In genomic region chr7:130944997-130945396, GRCh38 we compare ENCODE assay signal across 16 cellular contexts.
DNase-seq lines count a peak whose midpoint lies in the region; ATAC-seq, FAIRE-seq and TF ChIP-seq lines count a peak whose summit lies in the region.
"Had no signal": no experiment of that assay in that cellular context is flagged by ENCODE, and none has a peak within 500 bp of the region (broad histone marks: within the 10 kb centered on the region; RNA-seq: fewer than 3 reads in every experiment).

No MANE protein-coding gene starts in this region.

- no peaks in the 10 kb centered on the region for H3K9me3 ChIP-seq in AG04450 (ENCODE audit: control insufficient read depth, insufficient read depth, low read length)
- no peaks in the 10 kb centered on the region for H3K9me3 ChIP-seq in right cardiac atrium (ENCODE audit: control insufficient read depth, low read length)
- H3K9me3 ChIP-seq: prostate gland had no signal

- peak overlapping the region in 3 of 8 donors; percentile 42 to 79 (median 52) for H3K4me3 Mint-ChIP-seq in naive B cell
- H3K4me3 Mint-ChIP-seq: CD14-positive monocyte, type B pancreatic cell had no signal

- DNase-seq in AG04450 (ENCODE audit: low read depth, low spot score) (no peak), H54 (ENCODE audit: insufficient read length, low spot score) (no peak), naive B cell (no peak), SIG-M5 treated with dmso at 0.1 percent for 504 hours (lab: John Stamatoyannopoulos, UW; ENCODE audit: unreplicated experiment) (no peak), NCI-H187 (lab: John Stamatoyannopoulos, UW) (no peak), right cardiac atrium (no peak)
- DNase-seq in activated naive CD4-positive, alpha-beta T cell treated with anti-CD3 and anti-CD28 coated beads, Interleukin-2, amount 50 U/mL, for 72 hours (ENCODE audit: low spot score in 2 of 2), result no peak
- DNase-seq: amniotic stem cell, mesendoderm, MM.1S, NCI-H446, SHP77 treated with DMSO at 0.1 percent for 48 hours had no signal

- peaks cover 52 to 70% of the 10 kb centered on the region in 2 donors for H3K36me3 Mint-ChIP-seq in activated naive CD4-positive, alpha-beta T cell treated with anti-CD3 and anti-CD28 coated beads, Interleukin-2, amount 50 U/mL, for 72 hours
- H3K36me3 Mint-ChIP-seq in naive B cell, result peaks cover 0 to 22% of the 10 kb centered on the region in 2 donors
- H3K36me3 Mint-ChIP-seq: type B pancreatic cell had no signal

- CTCF ChIA-PET in AG04450 (lab: Charles Lee), result interaction anchor here (1.3 to 8.6 kb wide), 4 partner anchors 14 to 95 kb away, joined by 5 to 60 read pairs (median 11); no protein-coding TSS in a partner anchor

- no peak for ATAC-seq in activated naive CD4-positive, alpha-beta T cell treated with anti-CD3 and anti-CD28 coated beads, Interleukin-2, amount 50 U/mL, for 72 hours
- ATAC-seq in naive B cell (ENCODE audit: low read depth in 2 of 2), result no peak
- ATAC-seq in GM18520 (IDR thresholded peaks at IDR 0.05; ENCODE audit: unreplicated experiment), result no peak
- no peak for ATAC-seq in right cardiac atrium

- no peaks in the 10 kb centered on the region for H3K27me3 Mint-ChIP-seq in naive B cell
- H3K27me3 Mint-ChIP-seq: type B pancreatic cell had no signal

- H3K4me1 Mint-ChIP-seq in naive B cell, result peaks cover 56 to 80% (median 57%) of the 10 kb centered on the region in 3 donors

- peak; percentile 20 for FAIRE-seq in H54 (lab: Jason Lieb, UNC)

- H3K27me3 ChIP-seq in AG04450 (ENCODE audit: control insufficient read depth, insufficient read depth, low read length), result no peaks in the 10 kb centered on the region
- no peaks in the 10 kb centered on the region for H3K27me3 ChIP-seq in right cardiac atrium (ENCODE audit: control insufficient read depth, insufficient read depth)

- H3K4me3 ChIP-seq in AG04450 (ENCODE audit: low read depth, low read length), result no peak overlapping the region
- H3K4me3 ChIP-seq in right cardiac atrium (ENCODE audit: low read length), result no peak overlapping the region
- H3K4me3 ChIP-seq: prostate gland had no signal

- H3K9me3 Mint-ChIP-seq in activated naive CD4-positive, alpha-beta T cell treated with anti-CD3 and anti-CD28 coated beads, Interleukin-2, amount 50 U/mL, for 72 hours, result no peaks in the 10 kb centered on the region
- no peaks in the 10 kb centered on the region for H3K9me3 Mint-ChIP-seq in naive B cell
- H3K9me3 Mint-ChIP-seq: CD14-positive monocyte, type B pancreatic cell had no signal

- peak overlapping the region; percentile 27 to 64 for H3K27ac Mint-ChIP-seq in activated naive CD4-positive, alpha-beta T cell treated with anti-CD3 and anti-CD28 coated beads, Interleukin-2, amount 50 U/mL, for 72 hours
- H3K27ac Mint-ChIP-seq in naive B cell, result peak overlapping the region in 5 of 6 donors; percentile 91 to 97 (median 93)
- H3K27ac Mint-ChIP-seq: type B pancreatic cell had no signal

- 90% methylated on average over 1 of the region's 1 CpG for WGBS in right cardiac atrium

- peaks cover 7% of the 10 kb centered on the region for H3K4me1 ChIP-seq in right cardiac atrium (ENCODE audit: control insufficient read depth, insufficient read depth, low read length)

- intact Hi-C loops in right cardiac atrium (cut with DNase I), result no loop called here

- POLR2A ChIA-PET in AG04450 (lab: Yijun Ruan, JAX), result interaction anchor here (1.3 to 1.5 kb wide), 3 partner anchors 16 to 32 kb away, joined by 3 to 8 read pairs (median 5); no protein-coding TSS in a partner anchor

- no peak for TF ChIP-seq CTCF in AG04450 (IDR thresholded peaks at IDR 0.05; ENCODE audit: low read depth, low read length)

- peak overlapping the region; percentile 77 for H3K27ac ChIP-seq in AG04450 (ENCODE audit: low read depth, low read length)
- no peak overlapping the region for H3K27ac ChIP-seq in right cardiac atrium (ENCODE audit: low read length)

- no peak for TF ChIP-seq POLR2A in H54 (IDR thresholded peaks at IDR 0.05; ENCODE audit: low read depth, low read length)
